Comparison of ENCODE assay signal across 11 cellular contexts in genomic region chr10:8416755-8417154, GRCh38.
A peak's percentile ranks its signal among the peaks of the same experiment; 100 is the strongest.
DNase-seq lines count a peak whose midpoint lies in the region; ATAC-seq lines count a peak whose summit lies in the region.
"Had no signal": no experiment of that assay in that cellular context is flagged by ENCODE, and none has a peak within 500 bp of the region (broad histone marks: within the 10 kb centered on the region; RNA-seq: fewer than 3 reads in every experiment).

No MANE protein-coding gene starts in this region.

- no peaks in the 10 kb centered on the region for H3K9me3 ChIP-seq in neuronal stem cell (replicated peaks in 1 of 2; ENCODE audit: control insufficient read depth in 2 of 2, insufficient read depth in 1 of 2, low read depth in 1 of 2, low read length in 2 of 2)

- peaks cover 13 to 29% (median 25%) of the 10 kb centered on the region in 4 donors for H3K4me1 Mint-ChIP-seq in naive thymus-derived CD8-positive, alpha-beta T cell
- H3K4me1 Mint-ChIP-seq: neural crest cell had no signal

- H3K4me3 ChIP-seq in neuronal stem cell (ENCODE audit: low read length in 2 of 2): no peak overlapping the region
- H3K4me3 ChIP-seq: smooth muscle cell had no signal

- H3K27ac Mint-ChIP-seq in naive thymus-derived CD8-positive, alpha-beta T cell: peak overlapping the region; percentile 35 to 94 (median 84)

- no peak overlapping the region for H3K23ac ChIP-seq in neuronal stem cell (ENCODE audit: low read depth, low read length, poor library complexity)

- H3K14ac ChIP-seq in neuronal stem cell (ENCODE audit: low read length): no peak overlapping the region

- peak overlapping the region in 3 of 10 donors; percentile 9 to 20 (median 17) for H3K4me3 Mint-ChIP-seq in naive thymus-derived CD8-positive, alpha-beta T cell
- H3K4me3 Mint-ChIP-seq: neural crest cell had no signal

- H3K27ac ChIP-seq in neuronal stem cell (replicated peaks; ENCODE audit: low read length): no peak overlapping the region

- no peaks in the 10 kb centered on the region for H3K9me3 Mint-ChIP-seq in naive thymus-derived CD8-positive, alpha-beta T cell

- H4K8ac ChIP-seq in neuronal stem cell (ENCODE audit: low read depth, low read length): no peak overlapping the region

- no peak overlapping the region for H2AFZ ChIP-seq in neuronal stem cell (ENCODE audit: low read length)

- WGBS in neuronal stem cell (ENCODE audit: extremely low coverage in 2 of 2, insufficient read length in 2 of 2, insufficient replicate concordance in 1 of 2), 2 donors: no CpG with 5 or more reads among the region's 3 CpGs

- no peak overlapping the region for H2BK120ac ChIP-seq in neuronal stem cell (ENCODE audit: low read depth, low read length)

- H3K4me2 ChIP-seq in neuronal stem cell (ENCODE audit: insufficient read depth, low read length, poor library complexity, severe bottlenecking): no peak overlapping the region
- H3K4me2 ChIP-seq: smooth muscle cell had no signal

- no peak overlapping the region for H3K18ac ChIP-seq in neuronal stem cell (ENCODE audit: low read length)

- no peak overlapping the region for H2BK15ac ChIP-seq in neuronal stem cell (ENCODE audit: low read length)

- ATAC-seq in GM18511 (IDR thresholded peaks at IDR 0.05; ENCODE audit: unreplicated experiment) (peak; percentile 32), HG02642 (IDR thresholded peaks at IDR 0.05; ENCODE audit: poor library complexity, unreplicated experiment) (peak; percentile 31), GM19328 (IDR thresholded peaks at IDR 0.05; ENCODE audit: unreplicated experiment) (no peak)
- ATAC-seq in naive thymus-derived CD8-positive, alpha-beta T cell: peak; percentile 35 to 39

- H3K27me3 ChIP-seq in neuronal stem cell (ENCODE audit: control insufficient read depth in 3 of 3, insufficient read depth in 3 of 3, low read depth in 1 of 3, low read length in 3 of 3): no peaks in the 10 kb centered on the region

- POLR2A ChIA-PET in naive thymus-derived CD8-positive, alpha-beta T cell (lab: Charles Lee): no interaction called here

- no peaks in the 10 kb centered on the region for H3K27me3 Mint-ChIP-seq in naive thymus-derived CD8-positive, alpha-beta T cell

- peak; percentile 30 for DNase-seq in T-helper 9 cell
- no peak for DNase-seq in naive thymus-derived CD8-positive, alpha-beta T cell
- DNase-seq in neuronal stem cell (ENCODE audit: low spot score): no peak
- no peak for DNase-seq in effector CD8-positive, alpha-beta T cell (lab: John Stamatoyannopoulos, UW)
- DNase-seq: DMS 273 treated with DMSO at 0.1 percent for 48 hours, KG1 had no signal

- peaks cover 0 to 2% (median 0%) of the 10 kb centered on the region in 3 donors for H3K36me3 Mint-ChIP-seq in naive thymus-derived CD8-positive, alpha-beta T cell

- H3K4ac ChIP-seq in neuronal stem cell (ENCODE audit: low read length): no peak overlapping the region

- peaks cover 0 to 1% of the 10 kb centered on the region in 2 donors for H3K4me1 ChIP-seq in neuronal stem cell (ENCODE audit: control insufficient read depth in 2 of 2, insufficient read depth in 1 of 2, low read depth in 1 of 2, low read length in 2 of 2)

- H2AK5ac ChIP-seq in neuronal stem cell (ENCODE audit: low read depth, low read length): no peak overlapping the region

- H3K9ac ChIP-seq in neuronal stem cell (ENCODE audit: low read depth, low read length, poor library complexity): no peak overlapping the region

- H4K91ac ChIP-seq in neuronal stem cell (ENCODE audit: low read depth, low read length, poor library complexity): no peak overlapping the region

- H3K79me1 ChIP-seq in neuronal stem cell (ENCODE audit: low read depth, low read length): no peaks in the 10 kb centered on the region

- H2BK12ac ChIP-seq in neuronal stem cell (ENCODE audit: low read length): no peak overlapping the region

- no peaks in the 10 kb centered on the region for H3K36me3 ChIP-seq in neuronal stem cell (replicated peaks in 1 of 2; ENCODE audit: control insufficient read depth in 2 of 2, insufficient read depth in 2 of 2, low read length in 2 of 2)

- no peak overlapping the region for H2BK5ac ChIP-seq in neuronal stem cell (ENCODE audit: low read length)
